ENCODE assay signal across 8 cellular contexts in the genomic region with DNA sequence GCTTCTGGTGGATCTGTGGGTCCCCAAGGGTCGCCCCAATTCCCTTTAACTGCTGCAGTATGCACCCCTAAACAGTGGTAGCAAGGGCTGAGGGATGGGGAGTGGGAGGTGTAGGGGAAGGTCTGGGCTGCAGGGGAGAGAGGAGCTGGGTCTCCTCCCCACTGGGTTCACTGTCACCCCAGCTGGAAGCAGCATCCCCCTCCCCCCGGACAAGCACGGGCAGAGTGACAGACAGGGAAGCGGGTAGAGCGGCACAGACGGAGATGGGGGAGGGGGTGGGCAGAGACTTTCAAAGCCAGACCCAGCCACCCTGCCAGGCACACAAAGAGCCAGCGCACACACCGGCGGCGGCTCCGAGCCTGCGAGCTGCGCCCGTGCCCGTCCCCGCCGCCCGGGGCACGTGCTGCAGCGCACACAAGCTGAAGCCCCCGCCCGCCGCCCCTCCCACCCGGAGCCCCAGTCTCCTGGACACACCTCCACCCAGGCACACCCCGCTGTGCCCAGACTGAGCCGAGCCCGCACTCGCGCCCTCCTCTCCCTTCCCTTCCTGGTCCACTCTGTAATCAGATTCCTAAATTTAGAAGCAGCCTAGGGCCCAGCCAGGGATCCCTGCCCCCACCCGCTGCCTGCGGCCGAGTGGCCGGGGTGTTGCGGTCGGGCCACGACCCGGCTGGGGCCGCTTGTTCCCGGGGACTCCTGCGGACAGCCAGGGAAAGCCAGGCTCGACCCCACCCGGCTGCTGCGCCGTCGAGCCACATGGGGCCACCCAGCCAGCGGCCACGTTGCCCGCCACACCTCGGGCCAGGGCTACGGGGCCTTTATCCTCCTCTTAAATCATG. TPM values are rescaled to one million over a fixed set of nuclear protein-coding genes. Genes with fewer than 3 reads are reported as not detected.
A peak's percentile ranks its signal among the peaks of the same experiment; 100 is the strongest.
DNase-seq lines count a peak whose midpoint lies in the region; ATAC-seq, FAIRE-seq and TF ChIP-seq lines count a peak whose summit lies in the region.

No MANE protein-coding gene starts in this region.

- no peak for TF ChIP-seq CTCF in cardiac fibroblast (IDR thresholded peaks at IDR 0.05; ENCODE audit: low read depth, low read length)
- no peak for TF ChIP-seq CTCF in kidney (IDR thresholded peaks at IDR 0.05; ENCODE audit: borderline replicate concordance, extremely low read depth, insufficient read depth)

- peak overlapping the region; percentile 70 to 76 for H3K4me3 Mint-ChIP-seq in stimulated activated naive B cell treated with anti-CD40 and anti-IgM and Interleukin-4, amounts not matched to agents 10 μg/mL and 1 μg/mL and 100 μg/mL, for 72 hours

- H3K4me3 ChIP-seq in Karpas-422 (ENCODE audit: low read length) (peak overlapping the region; percentile 71), SJSA1 (peak overlapping the region; percentile 45), cardiac fibroblast (replicated peaks in 1 of 2; ENCODE audit: low read depth in 2 of 2, low read length in 2 of 2) (peak overlapping the region; percentile 36 to 54), kidney (ENCODE audit: low read length in 2 of 2) (peak overlapping the region; percentile 19 to 46)

- H3K36me3 Mint-ChIP-seq in stimulated activated naive B cell treated with anti-CD40 and anti-IgM and Interleukin-4, amounts not matched to agents 10 μg/mL and 1 μg/mL and 100 μg/mL, for 72 hours, result no peaks in the 10 kb centered on the region

- H3K9me3 ChIP-seq in Karpas-422 (ENCODE audit: low read length) (no peaks in the 10 kb centered on the region), SJSA1 (replicated peaks) (peaks cover 6% of the 10 kb centered on the region; the same call in 1 of the 2 replicates), kidney (ENCODE audit: control insufficient read depth in 1 of 2, low read length in 2 of 2) (peaks cover 0 to 3% of the 10 kb centered on the region in 2 donors)

- H3K9me2 ChIP-seq in Karpas-422 (replicated peaks; ENCODE audit: insufficient read depth, low read length), result no peaks in the 10 kb centered on the region

- peak; percentile 93 for DNase-seq in COLO668 (lab: John Stamatoyannopoulos, UW; ENCODE audit: unreplicated experiment)
- DNase-seq in Karpas-422, result peak; percentile 74
- no peak for DNase-seq in SJSA1 (ENCODE audit: low read depth in 1 of 2, low spot score in 2 of 2)
- DNase-seq in cardiac fibroblast (ENCODE audit: low read depth in 2 of 2), result peak; percentile 24 to 57
- DNase-seq in kidney, result peak; percentile 88
- no peak for DNase-seq in stimulated activated naive B cell treated with anti-CD40 and anti-IgM and Interleukin-4, amounts not matched to agents 10 μg/mL and 1 μg/mL and 100 μg/mL, for 72 hours
- DNase-seq in LoVo (ENCODE audit: low spot score), result no peak
- DNase-seq in cortex of kidney (lab: John Stamatoyannopoulos, UW), result no peak

- peak; percentile 27 to 31 for ATAC-seq in stimulated activated naive B cell treated with anti-CD40 and anti-IgM and Interleukin-4, amounts not matched to agents 10 μg/mL and 1 μg/mL and 100 μg/mL, for 72 hours (replicated peaks)

- H3K27ac Mint-ChIP-seq in stimulated activated naive B cell treated with anti-CD40 and anti-IgM and Interleukin-4, amounts not matched to agents 10 μg/mL and 1 μg/mL and 100 μg/mL, for 72 hours, result no peak overlapping the region

- no peaks in the 10 kb centered on the region for H4K20me1 ChIP-seq in Karpas-422 (ENCODE audit: insufficient read depth, low read depth, low read length)

- H3K27me3 ChIP-seq in Karpas-422 (ENCODE audit: low read length) (no peaks in the 10 kb centered on the region), SJSA1 (replicated peaks) (no peaks in the 10 kb centered on the region)

- intact Hi-C loops in kidney (cut with DNase I), result no loop called here

- H3K9ac ChIP-seq in Karpas-422 (ENCODE audit: low read length) (peak overlapping the region; percentile 75), kidney (ENCODE audit: low read length in 2 of 2) (peak overlapping the region in 1 of 2 donors; percentile 34)

- peaks cover 13 to 41% of the 10 kb centered on the region in 2 donors for H3K4me1 Mint-ChIP-seq in stimulated activated naive B cell treated with anti-CD40 and anti-IgM and Interleukin-4, amounts not matched to agents 10 μg/mL and 1 μg/mL and 100 μg/mL, for 72 hours

- H3K9me3 Mint-ChIP-seq in stimulated activated naive B cell treated with anti-CD40 and anti-IgM and Interleukin-4, amounts not matched to agents 10 μg/mL and 1 μg/mL and 100 μg/mL, for 72 hours, result no peaks in the 10 kb centered on the region

- 0 out of 2 replicates have a peak overlapping the region, but pooled peaks have one; percentile 18 for H2AFZ ChIP-seq in Karpas-422 (ENCODE audit: low read length)

- peak overlapping the region; percentile 93 for H3K4me2 ChIP-seq in Karpas-422 (ENCODE audit: low read depth, low read length, poor library complexity, severe bottlenecking)

- peaks cover 30% of the 10 kb centered on the region for H3K4me1 ChIP-seq in Karpas-422 (ENCODE audit: low read length)
- H3K4me1 ChIP-seq in SJSA1 (replicated peaks), result peaks cover 27% of the 10 kb centered on the region
- peaks cover 9 to 33% of the 10 kb centered on the region in 2 donors for H3K4me1 ChIP-seq in kidney (ENCODE audit: control insufficient read depth in 1 of 2, insufficient read depth in 1 of 2, low read depth in 1 of 2, low read length in 2 of 2)

- H3K36me3 ChIP-seq in Karpas-422 (ENCODE audit: insufficient read depth, low read length), result no peaks in the 10 kb centered on the region
- H3K36me3 ChIP-seq in SJSA1, result no peaks in the 10 kb centered on the region; the same call in 1 of the 2 replicates
- no peaks in the 10 kb centered on the region for H3K36me3 ChIP-seq in kidney (ENCODE audit: control insufficient read depth in 1 of 2, insufficient read depth in 2 of 2, low read length in 2 of 2)

- peaks cover 27 to 51% of the 10 kb centered on the region in 2 donors for H3K27me3 Mint-ChIP-seq in stimulated activated naive B cell treated with anti-CD40 and anti-IgM and Interleukin-4, amounts not matched to agents 10 μg/mL and 1 μg/mL and 100 μg/mL, for 72 hours

- no peak overlapping the region for H3K27ac ChIP-seq in Karpas-422 (ENCODE audit: low read length)
- no peak overlapping the region for H3K27ac ChIP-seq in SJSA1
- H3K27ac ChIP-seq in kidney (ENCODE audit: low read depth in 2 of 2, low read length in 2 of 2), result peak overlapping the region in 1 of 2 donors; percentile 17

- H3K79me2 ChIP-seq in Karpas-422 (ENCODE audit: low read length), result no peaks in the 10 kb centered on the region

- no peak for FAIRE-seq in kidney (lab: Jason Lieb, UNC)

RNA-seq across cellular contexts. Expression of gene RCOR2, which starts 0.9 kb away (rescaled TPM):
- total RNA-seq in Karpas-422 (2014; rRNA removed; shearing (Covaris generic); ENCODE audit: low replicate concordance), result 2.1 and 2.4 TPM in 2 replicates
- 1.5 and 1.6 TPM in 2 replicates for total RNA-seq in SJSA1 (2014; rRNA removed; shearing (Covaris generic))
- total RNA-seq in kidney, result 0.76 TPM
- polyA plus RNA-seq in kidney (ENCODE audit: insufficient read depth, low read depth, low replicate concordance), result 0.86 TPM

RNA-seq across cellular contexts. Expression of gene NAA40, which starts 20.9 kb away (rescaled TPM):
- total RNA-seq in Karpas-422 (2014; rRNA removed; shearing (Covaris generic); ENCODE audit: low replicate concordance), result 19.0 and 19.2 TPM in 2 replicates
- 21.4 and 39.9 TPM in 2 replicates for total RNA-seq in SJSA1 (2014; rRNA removed; shearing (Covaris generic))
- total RNA-seq in kidney, result 27.2 TPM
- polyA plus RNA-seq in kidney (ENCODE audit: insufficient read depth, low read depth, low replicate concordance), result 11.8 TPM

RNA-seq across cellular contexts. Expression of gene COX8A, which starts 56.5 kb away (rescaled TPM):
- total RNA-seq in Karpas-422 (2014; rRNA removed; shearing (Covaris generic); ENCODE audit: low replicate concordance), result 574 and 779 TPM in 2 replicates
- total RNA-seq in SJSA1 (2014; rRNA removed; shearing (Covaris generic)), result 1,062 and 2,110 TPM in 2 replicates
- total RNA-seq in kidney, result 320 TPM
- polyA plus RNA-seq in kidney (ENCODE audit: insufficient read depth, low read depth, low replicate concordance), result 2,092 TPM

Comparison
In these comparisons a context has a peak if more than half of its experiments do, and no peak if none do; other contexts are left out.
1. DNase-seq: peak in COLO668 (single experiment), Karpas-422 (single experiment), cardiac fibroblast (2 of 2) and kidney (single experiment); none in SJSA1 (0 of 2), stimulated activated naive B cell treated with anti-CD40 and anti-IgM and Interleukin-4, amounts not matched to agents 10 μg/mL and 1 μg/mL and 100 μg/mL, for 72 hours (single experiment), LoVo (single experiment) and cortex of kidney (single experiment).
2. Peak in every context shown above with its lines, with median percentiles within 50 percentile points of each other: H3K4me3 ChIP-seq.